In genomic region chr1:25430073-25430665, GRCh38 we compare ENCODE assay signal across 8 cellular contexts. TPM values are rescaled to one million over a fixed set of nuclear protein-coding genes. Genes with fewer than 3 reads are reported as not detected.
A peak's percentile ranks its signal among the peaks of the same experiment; 100 is the strongest.
DNase-seq lines count a peak whose midpoint lies in the region; ATAC-seq and TF ChIP-seq lines count a peak whose summit lies in the region.

No MANE protein-coding gene starts in this region.

- peak overlapping the region; percentile 79 for H3K27ac ChIP-seq in C4-2B

- DNase-seq in NCI-H526 (lab: John Stamatoyannopoulos, UW) (peak; percentile 55 to 92), dermis blood vessel endothelial cell (peak; percentile 88), lower leg skin (ENCODE audit: low spot score in 2 of 2) (peak; percentile 69 to 96)
- peak; percentile 82 for DNase-seq in activated CD4-positive, alpha-beta T cell treated with anti-CD3 and anti-CD28 coated beads, Interleukin-2, amount 50 U/mL, for 1 hour
- DNase-seq in stimulated activated CD4-positive, alpha-beta T cell treated with anti-CD3 and anti-CD28 coated beads, Interleukin-4, amount 100 ng/mL, for 48 hours (ENCODE audit: low read depth in 2 of 2) = peak; percentile 75 to 82

- intact Hi-C loops in lower leg skin (cut with DNase I; ENCODE audit: low total_unique reads) = no loop called here

- ATAC-seq in GM19372 (IDR thresholded peaks at IDR 0.05; ENCODE audit: low read depth, unreplicated experiment) (peak; percentile 63), HG03469 (IDR thresholded peaks at IDR 0.05; ENCODE audit: unreplicated experiment) (peak; percentile 58)

- peak overlapping the region; percentile 76 for H3K4me3 ChIP-seq in lower leg skin (ENCODE audit: low read depth, poor library complexity, severe bottlenecking)

- WGBS in lower leg skin, 2 donors = 0% methylated on average over 20 to 25 of the region's 64 CpGs

- peak in 1 of 2 donors; percentile 28 for TF ChIP-seq POLR2A in lower leg skin (IDR thresholded peaks at IDR 0.05)

- TF ChIP-seq CTCF in C4-2B (conservative IDR thresholded peaks at IDR 0.05) = no peak
- TF ChIP-seq CTCF in lower leg skin (IDR thresholded peaks at IDR 0.05) = no peak

RNA-seq across cellular contexts. Expression of gene MACO1, which starts 0.5 kb away (rescaled TPM):
- 28.5 and 29.1 TPM in 2 replicates for total RNA-seq in dermis blood vessel endothelial cell
- 10 to 100 TPM; 14.2 to 20.4 (median 16.4) TPM for total RNA-seq in lower leg skin

RNA-seq across cellular contexts. Expression of gene RHCE, which starts 9.5 kb away (rescaled TPM):
- total RNA-seq in dermis blood vessel endothelial cell (0.34 and 0.93 TPM in 2 replicates), lower leg skin (1 to 10 TPM in 1 of 4 donors, under 1 TPM in 2, not detected in 1; 0.16 to 1.4 (median 0.61) TPM)

Comparison
In these comparisons a context has a peak if more than half of its experiments do, and no peak if none do; other contexts are left out.
1. Peak in every context shown above with its lines: DNase-seq, ATAC-seq, H3K4me3 ChIP-seq and H3K27ac ChIP-seq.